In the genomic region with DNA sequence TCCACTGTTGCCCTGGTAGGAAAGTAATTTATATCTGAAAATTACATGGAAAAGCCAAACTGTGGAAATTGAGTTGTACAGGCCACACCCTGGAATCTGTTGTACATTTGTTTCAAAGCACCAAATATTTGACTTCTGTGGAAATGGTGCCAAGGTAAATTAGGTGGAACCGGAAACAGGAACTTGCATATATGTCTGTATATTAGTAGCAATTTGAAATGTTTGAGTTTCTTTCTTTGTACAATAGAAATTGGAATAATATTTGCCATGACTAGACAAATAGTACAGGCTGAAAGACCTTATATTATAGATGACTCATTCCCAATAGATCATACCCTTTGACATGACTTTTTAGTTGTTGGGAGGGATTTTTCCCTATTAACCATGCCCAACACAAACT, we compare ENCODE assay signal across 28 cellular contexts. TPM values are rescaled to one million over a fixed set of nuclear protein-coding genes. Genes with fewer than 3 reads are reported as not detected.
A peak's percentile ranks its signal among the peaks of the same experiment; 100 is the strongest.
DNase-seq lines count a peak whose midpoint lies in the region; ATAC-seq, FAIRE-seq and TF ChIP-seq lines count a peak whose summit lies in the region.
"Had no signal": no experiment of that assay in that cellular context is flagged by ENCODE, and none has a peak within 500 bp of the region (broad histone marks: within the 10 kb centered on the region; RNA-seq: fewer than 3 reads in every experiment).

No MANE protein-coding gene starts in this region.

- H3K4me3 ChIP-seq in RWPE2 (ENCODE audit: severe bottlenecking) (no peak overlapping the region), HepG2 (replicated peaks in 1 of 3; ENCODE audit: insufficient read depth in 1 of 3, low read depth in 2 of 3, low read length in 3 of 3) (no peak overlapping the region)
- H3K4me3 ChIP-seq: coronary artery, GM23248, lung, neural progenitor cell, thyroid gland had no signal

- H3K4me1 ChIP-seq in RWPE2 (ENCODE audit: insufficient read depth, poor library complexity, severe bottlenecking) (peaks cover 5% of the 10 kb centered on the region), HepG2 (ENCODE audit: insufficient read depth, low read length) (no peaks in the 10 kb centered on the region)
- H3K4me1 ChIP-seq: neural progenitor cell, thyroid gland had no signal

- peak overlapping the region; percentile 44 for H3K27ac ChIP-seq in RWPE2 (ENCODE audit: poor library complexity, severe bottlenecking)
- no peak overlapping the region for H3K27ac ChIP-seq in HepG2 (ENCODE audit: extremely low read length, insufficient read depth, low read length)
- H3K27ac ChIP-seq: coronary artery, GM23248, KMS-11, neural progenitor cell, thyroid gland had no signal

- FAIRE-seq in HepG2 (lab: Jason Lieb, UNC): no peak
- FAIRE-seq: G401.6, kidney had no signal

- TF ChIP-seq RAD21 in HepG2 (CRISPR knock-in tag; IDR thresholded peaks at IDR 0.05): no peak

- TF ChIP-seq POLR2A in HepG2 (IDR thresholded peaks at IDR 0.05; ENCODE audit: insufficient read depth in 1 of 2, low read depth in 2 of 2, low read length in 2 of 2): no peak

- no peaks in the 10 kb centered on the region for H3K9me3 ChIP-seq in RWPE2 (ENCODE audit: severe bottlenecking)
- H3K9me3 ChIP-seq in HepG2 (ENCODE audit: low read length): peaks cover 4% of the 10 kb centered on the region; the same call in 1 of the 2 replicates
- H3K9me3 ChIP-seq: SK-N-SH, thyroid gland had no signal

- POLR2A ChIA-PET in HepG2 (lab: Yijun Ruan, JAX): no interaction called here

- no peaks in the 10 kb centered on the region for H3K27me3 ChIP-seq in RWPE2 (ENCODE audit: insufficient read depth, poor library complexity, severe bottlenecking)
- H3K27me3 ChIP-seq in HepG2 (ENCODE audit: control insufficient read depth in 1 of 2, insufficient read depth in 2 of 2, low read length in 2 of 2): no peaks in the 10 kb centered on the region
- H3K27me3 ChIP-seq: thyroid gland had no signal

- no TSS peak for BruUV-seq in HepG2 (replicated peaks; lab: Mats Ljungman, UMichigan)

- no peaks in the 10 kb centered on the region for H4K20me1 ChIP-seq in HepG2 (ENCODE audit: insufficient read depth, low read length)

- no peaks in the 10 kb centered on the region for H3K36me3 ChIP-seq in RWPE2 (ENCODE audit: low read depth)
- no peaks in the 10 kb centered on the region for H3K36me3 ChIP-seq in HepG2 (replicated peaks in 1 of 2; ENCODE audit: control insufficient read depth in 1 of 2, insufficient read depth in 2 of 2, low read length in 2 of 2)
- H3K36me3 ChIP-seq: neural progenitor cell, thyroid gland had no signal

- no peak overlapping the region for H3K4me2 ChIP-seq in HepG2 (ENCODE audit: low read depth, low read length)
- H3K4me2 ChIP-seq: KMS-11, neural progenitor cell, SK-N-SH had no signal

- CTCF ChIA-PET in HepG2 (lab: Yijun Ruan, JAX; ENCODE audit: low intra/inter-chr PET ratio, low total read pairs): no interaction called here

- peak; percentile 58; the same call in 2 of the 3 replicates for ATAC-seq in RWPE2 (ENCODE audit: low read depth)
- ATAC-seq in HepG2: no peak
- ATAC-seq in GM18909 (IDR thresholded peaks at IDR 0.05; ENCODE audit: poor library complexity, unreplicated experiment): no peak
- ATAC-seq: activated T-cell treated with anti-CD3 and anti-CD28 coated beads, Interleukin-2, amount 50 U/mL, for 72 hours; sciatic nerve had no signal

- no peak overlapping the region for H2AFZ ChIP-seq in HepG2 (ENCODE audit: low read length)
- H2AFZ ChIP-seq: GM23248, neural progenitor cell had no signal

- 16% methylated on average over 1 of the region's 1 CpG for WGBS in HepG2 (ENCODE audit: low lambda C conversion rate)

- in situ Hi-C loops in HepG2 (cut with HindIII; ENCODE audit: extremely low pct_ligation_motif_present, low pct_unique_long_range_greater_than_20kb) (no loop called here), KBM-7 (cut with MboI; ENCODE audit: low pct_unique_long_range_greater_than_20kb, low sequenced_read_pairs) (no loop called here)

- TF ChIP-seq EP300 in HepG2 (IDR thresholded peaks at IDR 0.05; ENCODE audit: low read depth in 2 of 2, low read length in 2 of 2) (no peak), HepG2 (CRISPR knock-in tag; IDR thresholded peaks at IDR 0.05; ENCODE audit: borderline replicate concordance) (no peak)

- DNase-seq in COR-L47 (lab: John Stamatoyannopoulos, UW): peak; percentile 46
- peak; percentile 45 for DNase-seq in NCI-H146 (lab: John Stamatoyannopoulos, UW)
- DNase-seq in RWPE2 (ENCODE audit: low spot score): no peak
- DNase-seq in HepG2 (ENCODE audit: low spot score): peak; percentile 27
- DNase-seq in activated CD8-positive, alpha-beta memory T cell treated with anti-CD3 and anti-CD28 coated beads, Interleukin-2, amount 50 U/mL, for 4 hours: no peak
- no peak for DNase-seq in KBM-7
- DNase-seq: activated CD4-positive, alpha-beta T cell treated with anti-CD3 and anti-CD28 coated beads for 48 hours; activated naive CD4-positive, alpha-beta T cell treated with Interleukin-2 at 50 U/mL for 16 hours; activated T-cell treated with anti-CD3 and anti-CD28 coated beads, Interleukin-2, amount 50 U/mL, for 72 hours; amygdala; CD4-positive, alpha-beta T cell; DMS 273 treated with DMSO at 0.1 percent for 48 hours; endodermal cell; GM23248; HFFc6; kidney; NCI-H2029; SK-N-SH; stimulated activated CD4-positive, alpha-beta T cell treated with anti-CD3 and anti-CD28 coated beads, Interleukin-15, amount 100 ng/mL, for 24 hours; T-helper 2 cell; thyroid gland had no signal

- TF ChIP-seq CTCF in RWPE2 (IDR thresholded peaks at IDR 0.05; ENCODE audit: poor library complexity, severe bottlenecking): no peak
- no peak for TF ChIP-seq CTCF in HepG2 (CRISPR knock-in tag; IDR thresholded peaks at IDR 0.05)

- no peaks in the 10 kb centered on the region for H3K79me2 ChIP-seq in HepG2 (ENCODE audit: insufficient read depth, low read length)

- intact Hi-C loops in HepG2 (cut with micrococcal nuclease; ENCODE audit: unreplicated experiment): no loop called here

- no peak overlapping the region for H3K9ac ChIP-seq in HepG2 (ENCODE audit: insufficient read depth, low read depth, low read length)
- H3K9ac ChIP-seq: GM23248, KMS-11, neural progenitor cell, SK-N-SH had no signal

RNA-seq across cellular contexts. Expression of gene TAF1A, which starts 10.5 kb away (rescaled TPM):
- total RNA-seq in HepG2 (2016; rRNA removed; fragmentation: Illumina TruSeq; extraction: Trizol): 10.7 and 15.9 TPM in 2 replicates
- total RNA-seq in HepG2 (2016; cell fraction: cytosol; rRNA removed; fragmentation: Illumina TruSeq; extraction: Trizol; ENCODE audit: low read depth): 3.6 and 4.1 TPM in 2 replicates
- 13.3 and 16.3 TPM in 2 replicates for total RNA-seq in HepG2 (2016; cell fraction: insoluble cytoplasmic fraction; rRNA removed; fragmentation: Illumina TruSeq; extraction: Trizol)
- total RNA-seq in HepG2 (2016; cell fraction: membrane; rRNA removed; fragmentation: Illumina TruSeq; extraction: Trizol): 3.8 TPM in 2 replicates
- 12.9 and 14.5 TPM in 2 replicates for total RNA-seq in HepG2 (2016; cell fraction: nucleus; rRNA removed; fragmentation: Illumina TruSeq; extraction: Trizol)
- polyA plus RNA-seq in HepG2 (2011; rRNA removed): 3.0 and 3.3 TPM in 2 replicates
- polyA plus RNA-seq in HepG2 (2011; cell fraction: cytosol; rRNA removed): 1.1 and 2.3 TPM in 2 replicates
- polyA plus RNA-seq in HepG2 (2011; cell fraction: nucleus; rRNA removed): 8.5 and 9.7 TPM in 2 replicates
- polyA plus RNA-seq in HepG2 (2012): 5.5 and 5.7 TPM in 2 replicates
- 0.27 and 0.28 TPM in 2 replicates for polyA plus RNA-seq in HepG2 (2016; cell fraction: cytosol; fragmentation: Illumina TruSeq; extraction: Trizol; ENCODE audit: low read depth)
- 10.8 and 11.2 TPM in 2 replicates for polyA plus RNA-seq in HepG2 (2016; cell fraction: insoluble cytoplasmic fraction; fragmentation: Illumina TruSeq; extraction: Trizol; ENCODE audit: low read depth)
- 0.96 and 1.3 TPM in 2 replicates for polyA plus RNA-seq in HepG2 (2016; cell fraction: membrane; fragmentation: Illumina TruSeq; extraction: Trizol; ENCODE audit: low read depth)
- 9.7 and 12.6 TPM in 2 replicates for polyA plus RNA-seq in HepG2 (2016; cell fraction: nucleus; fragmentation: Illumina TruSeq; extraction: Trizol; ENCODE audit: insufficient read depth, low read depth)
- 1.6 and 1.8 TPM in 2 replicates for polyA minus RNA-seq in HepG2 (2011; rRNA and poly(A)+ RNA removed; ENCODE audit: low replicate concordance)
- 1.3 and 2.9 TPM in 2 replicates for polyA minus RNA-seq in HepG2 (2011; cell fraction: cytosol; rRNA and poly(A)+ RNA removed)
- 22.5 and 27.8 TPM in 2 replicates for polyA minus RNA-seq in HepG2 (2011; cell fraction: nucleus; rRNA and poly(A)+ RNA removed)

RNA-seq across cellular contexts. Expression of gene MIA3, which starts 17.6 kb away (rescaled TPM):
- 27.4 and 48.7 TPM in 2 replicates for total RNA-seq in HepG2 (2016; rRNA removed; fragmentation: Illumina TruSeq; extraction: Trizol)
- total RNA-seq in HepG2 (2016; cell fraction: cytosol; rRNA removed; fragmentation: Illumina TruSeq; extraction: Trizol; ENCODE audit: low read depth): 3.2 and 3.7 TPM in 2 replicates
- total RNA-seq in HepG2 (2016; cell fraction: insoluble cytoplasmic fraction; rRNA removed; fragmentation: Illumina TruSeq; extraction: Trizol): 27.7 and 51.2 TPM in 2 replicates
- 7.2 and 9.4 TPM in 2 replicates for total RNA-seq in HepG2 (2016; cell fraction: membrane; rRNA removed; fragmentation: Illumina TruSeq; extraction: Trizol)
- total RNA-seq in HepG2 (2016; cell fraction: nucleus; rRNA removed; fragmentation: Illumina TruSeq; extraction: Trizol): 73.6 and 82.8 TPM in 2 replicates
- polyA plus RNA-seq in HepG2 (2011; rRNA removed): 45.2 and 45.6 TPM in 2 replicates
- 34.4 and 35.7 TPM in 2 replicates for polyA plus RNA-seq in HepG2 (2011; cell fraction: cytosol; rRNA removed)
- 125 and 161 TPM in 2 replicates for polyA plus RNA-seq in HepG2 (2011; cell fraction: nucleus; rRNA removed)
- polyA plus RNA-seq in HepG2 (2012): 25.2 and 38.0 TPM in 2 replicates
- polyA plus RNA-seq in HepG2 (2016; cell fraction: cytosol; fragmentation: Illumina TruSeq; extraction: Trizol; ENCODE audit: low read depth): 2.4 and 3.6 TPM in 2 replicates
- 14.1 and 14.8 TPM in 2 replicates for polyA plus RNA-seq in HepG2 (2016; cell fraction: insoluble cytoplasmic fraction; fragmentation: Illumina TruSeq; extraction: Trizol; ENCODE audit: low read depth)
- polyA plus RNA-seq in HepG2 (2016; cell fraction: membrane; fragmentation: Illumina TruSeq; extraction: Trizol; ENCODE audit: low read depth): 3.1 and 5.5 TPM in 2 replicates
- 108 and 114 TPM in 2 replicates for polyA plus RNA-seq in HepG2 (2016; cell fraction: nucleus; fragmentation: Illumina TruSeq; extraction: Trizol; ENCODE audit: insufficient read depth, low read depth)
- 42.0 and 48.4 TPM in 2 replicates for polyA minus RNA-seq in HepG2 (2011; rRNA and poly(A)+ RNA removed; ENCODE audit: low replicate concordance)
- 19.9 and 24.8 TPM in 2 replicates for polyA minus RNA-seq in HepG2 (2011; cell fraction: cytosol; rRNA and poly(A)+ RNA removed)
- 67.5 and 74.8 TPM in 2 replicates for polyA minus RNA-seq in HepG2 (2011; cell fraction: nucleus; rRNA and poly(A)+ RNA removed)

RNA-seq across cellular contexts. Expression of gene HHIPL2, which starts 52.4 kb away (rescaled TPM):
- total RNA-seq in HepG2 (2016; rRNA removed; fragmentation: Illumina TruSeq; extraction: Trizol): 0.07 and 0.53 TPM in 2 replicates
- total RNA-seq in HepG2 (2016; cell fraction: cytosol; rRNA removed; fragmentation: Illumina TruSeq; extraction: Trizol; ENCODE audit: low read depth): not detected in 2 replicates
- total RNA-seq in HepG2 (2016; cell fraction: insoluble cytoplasmic fraction; rRNA removed; fragmentation: Illumina TruSeq; extraction: Trizol): 0.30 TPM in 2 replicates
- 0.09 and 0.41 TPM in 2 replicates for total RNA-seq in HepG2 (2016; cell fraction: membrane; rRNA removed; fragmentation: Illumina TruSeq; extraction: Trizol)
- 0.50 and 2.3 TPM in 2 replicates for total RNA-seq in HepG2 (2016; cell fraction: nucleus; rRNA removed; fragmentation: Illumina TruSeq; extraction: Trizol)
- polyA plus RNA-seq in HepG2 (2011; rRNA removed): 0.46 and 1.3 TPM in 2 replicates
- polyA plus RNA-seq in HepG2 (2011; cell fraction: cytosol; rRNA removed): 0.13 and 0.37 TPM in 2 replicates
- 2.3 TPM in 2 replicates for polyA plus RNA-seq in HepG2 (2011; cell fraction: nucleus; rRNA removed)
- 1.3 and 1.8 TPM in 2 replicates for polyA plus RNA-seq in HepG2 (2012)
- not detected in 2 replicates for polyA plus RNA-seq in HepG2 (2016; cell fraction: cytosol; fragmentation: Illumina TruSeq; extraction: Trizol; ENCODE audit: low read depth)
- polyA plus RNA-seq in HepG2 (2016; cell fraction: insoluble cytoplasmic fraction; fragmentation: Illumina TruSeq; extraction: Trizol; ENCODE audit: low read depth): 0.14 and 0.30 TPM in 2 replicates
- 0.17 TPM in 1 of 2 replicates, not detected in the other for polyA plus RNA-seq in HepG2 (2016; cell fraction: membrane; fragmentation: Illumina TruSeq; extraction: Trizol; ENCODE audit: low read depth)
- polyA plus RNA-seq in HepG2 (2016; cell fraction: nucleus; fragmentation: Illumina TruSeq; extraction: Trizol; ENCODE audit: insufficient read depth, low read depth): 1.8 and 2.9 TPM in 2 replicates
- 0.06 and 0.23 TPM in 2 replicates for polyA minus RNA-seq in HepG2 (2011; rRNA and poly(A)+ RNA removed; ENCODE audit: low replicate concordance)
- not detected in 2 replicates for polyA minus RNA-seq in HepG2 (2011; cell fraction: cytosol; rRNA and poly(A)+ RNA removed)
- polyA minus RNA-seq in HepG2 (2011; cell fraction: nucleus; rRNA and poly(A)+ RNA removed): 0.12 and 0.64 TPM in 2 replicates

Comparison
In these comparisons a context has a peak if more than half of its experiments do, and no peak if none do; other contexts are left out.
1. DNase-seq: peak in COR-L47 (single experiment), NCI-H146 (single experiment) and HepG2 (single experiment); none in RWPE2 (single experiment), activated CD8-positive, alpha-beta memory T cell treated with anti-CD3 and anti-CD28 coated beads, Interleukin-2, amount 50 U/mL, for 4 hours (single experiment) and KBM-7 (single experiment).